ENCODE assay signal across 8 cellular contexts in genomic region chr20:36063916-36064660, GRCh38.
DNase-seq lines count a peak whose midpoint lies in the region; ATAC-seq, FAIRE-seq and TF ChIP-seq lines count a peak whose summit lies in the region.

No MANE protein-coding gene starts in this region.

- H3K4me1 ChIP-seq in PC-3 (ENCODE audit: insufficient read depth, low read length) (peaks cover 26% of the 10 kb centered on the region), esophagus muscularis mucosa (peaks cover 5 to 19% (median 16%) of the 10 kb centered on the region in 4 donors), parathyroid adenoma (peaks cover 22% of the 10 kb centered on the region)

- no peaks in the 10 kb centered on the region for H3K36me3 ChIP-seq in PC-3 (ENCODE audit: low read depth, low read length)
- H3K36me3 ChIP-seq in esophagus muscularis mucosa = no peaks in the 10 kb centered on the region
- no peaks in the 10 kb centered on the region for H3K36me3 ChIP-seq in parathyroid adenoma (ENCODE audit: control insufficient read depth, insufficient read depth, low read length)

- no peaks in the 10 kb centered on the region for H3F3A ChIP-seq in PC-3 (ENCODE audit: low read length, unreplicated experiment)

- no peak for TF ChIP-seq CTCF in PC-3 (conservative IDR thresholded peaks at IDR 0.05; ENCODE audit: low read depth, low read length)
- TF ChIP-seq CTCF in esophagus muscularis mucosa (IDR thresholded peaks at IDR 0.05) = no peak
- TF ChIP-seq CTCF in parathyroid adenoma (IDR thresholded peaks at IDR 0.05) = no peak

- no peak for TF ChIP-seq POLR2A in esophagus muscularis mucosa (IDR thresholded peaks at IDR 0.05; ENCODE audit: low read depth)

- no peaks in the 10 kb centered on the region for H3K79me2 ChIP-seq in PC-3 (ENCODE audit: low read length)
- no peaks in the 10 kb centered on the region for H3K79me2 ChIP-seq in parathyroid adenoma

- no peaks in the 10 kb centered on the region for H3K9me2 ChIP-seq in PC-3 (replicated peaks; ENCODE audit: low read length)

- peak overlapping the region; percentile 92 for H2AFZ ChIP-seq in PC-3 (ENCODE audit: low read length)
- peak overlapping the region; percentile 92 for H2AFZ ChIP-seq in parathyroid adenoma

- H3K27me3 ChIP-seq in PC-3 (ENCODE audit: low read length) (no peaks in the 10 kb centered on the region), esophagus muscularis mucosa (no peaks in the 10 kb centered on the region), parathyroid adenoma (ENCODE audit: control insufficient read depth, insufficient read depth, low read length) (no peaks in the 10 kb centered on the region)

- TF ChIP-seq EP300 in esophagus muscularis mucosa (IDR thresholded peaks at IDR 0.05) = no peak

- POLR2A ChIA-PET in PC-3 (lab: Charles Lee; ENCODE audit: unreplicated experiment) = interaction anchor here (0.6 to 1.1 kb wide), 3 partner anchors 21 to 110 kb away, joined by 3 to 9 read pairs (median 4); partner anchors contain the start of gene SCAND1

- H3K9me3 ChIP-seq in PC-3 (ENCODE audit: low read length) = no peaks in the 10 kb centered on the region
- H3K9me3 ChIP-seq in esophagus muscularis mucosa = no peaks in the 10 kb centered on the region
- H3K9me3 ChIP-seq in parathyroid adenoma (ENCODE audit: control insufficient read depth, low read length) = no peaks in the 10 kb centered on the region

- H4K20me1 ChIP-seq in PC-3 (ENCODE audit: low read length) = no peaks in the 10 kb centered on the region

- ATAC-seq in GM18517 (IDR thresholded peaks at IDR 0.05; ENCODE audit: unreplicated experiment) (peak; percentile 10), PC-3 (peak; percentile 9)

- TSS peak; percentile 89 for BruUV-seq in PC-3 (replicated peaks; lab: Mats Ljungman, UMichigan)

- CTCF ChIA-PET in PC-3 (lab: Charles Lee) = interaction anchor here (0.6 to 1.0 kb wide), 3 partner anchors 19 to 74 kb away, joined by 3 to 6 read pairs (median 3); no protein-coding TSS in a partner anchor

- H3K9ac ChIP-seq in PC-3 (ENCODE audit: low read length) (peak overlapping the region; percentile 48), parathyroid adenoma (no peak overlapping the region)

- peak overlapping the region; percentile 74 for H3K4me3 ChIP-seq in PC-3 (ENCODE audit: low read length)
- peak overlapping the region; percentile 60 to 83 (median 62) for H3K4me3 ChIP-seq in esophagus muscularis mucosa
- H3K4me3 ChIP-seq in parathyroid adenoma (ENCODE audit: low read depth, low read length) = peak overlapping the region; percentile 77

- DNase-seq in PC-3 (no peak), esophagus muscularis mucosa (ENCODE audit: extremely low spot score) (no peak), RCC 7860 (ENCODE audit: low spot score) (no peak), NCI-H187 (lab: John Stamatoyannopoulos, UW) (no peak), NOMO-1 treated with DMSO at 0.1 percent for 48 hours (lab: John Stamatoyannopoulos, UW; ENCODE audit: unreplicated experiment) (no peak)
- no peak for DNase-seq in stimulated activated CD4-positive, alpha-beta T cell treated with anti-CD3 and anti-CD28 coated beads, Interleukin-4, amount 100 ng/mL, for 1 hour

- peak overlapping the region; percentile 94 for H3K4me2 ChIP-seq in PC-3 (ENCODE audit: low read length)
- peak overlapping the region; percentile 100 for H3K4me2 ChIP-seq in parathyroid adenoma (ENCODE audit: low read length)

- H3K27ac ChIP-seq in PC-3 (ENCODE audit: low read length) = no peak overlapping the region
- H3K27ac ChIP-seq in esophagus muscularis mucosa (replicated peaks in 1 of 4) = peak overlapping the region; percentile 78 to 84 (median 82)
- peak overlapping the region; percentile 80 for H3K27ac ChIP-seq in parathyroid adenoma

- intact Hi-C loops in PC-3 (cut with micrococcal nuclease) (loop anchor here (2.0 kb wide), 1 partner anchor 75 kb away; no protein-coding TSS in a partner anchor), esophagus muscularis mucosa (cut with DNase I) (no loop called here)

- WGBS in esophagus muscularis mucosa = 21% methylated on average over 16 of the region's 26 CpGs

- no peak for FAIRE-seq in RCC 7860 (lab: Jason Lieb, UNC)
